ENCODE assay signal across 23 cellular contexts in genomic region chr11:123253223-123253622, GRCh38. TPM values are rescaled to one million over a fixed set of nuclear protein-coding genes. Genes with fewer than 3 reads are reported as not detected.
"Had no signal": no experiment of that assay in that cellular context is flagged by ENCODE, and none has a peak within 500 bp of the region (broad histone marks: within the 10 kb centered on the region; RNA-seq: fewer than 3 reads in every experiment).

No MANE protein-coding gene starts in this region.

- H3K4me1 ChIP-seq: adrenal gland had no signal

- H3K4me3 ChIP-seq: adrenal gland, MG63, SK-N-MC had no signal

- H3K9me3 ChIP-seq: adrenal gland, MG63 had no signal

- H3K4me3 Mint-ChIP-seq: activated CD4-positive, alpha-beta T cell treated with anti-CD3 and anti-CD28 coated beads for 36 hours; activated CD8-positive, alpha-beta T cell treated with anti-CD3 and anti-CD28 coated beads for 36 hours; activated naive CD8-positive, alpha-beta T cell treated with anti-CD3 and anti-CD28 coated beads, Interleukin-2, amount 10 ng/mL, durations not matched to agents 7 days and 5 days; activated T-cell treated with anti-CD3 and anti-CD28 coated beads, Interleukin-2, amount 50 U/mL, for 72 hours; T-cell had no signal

- DNase-seq: activated CD4-positive, alpha-beta T cell treated with anti-CD3 and anti-CD28 coated beads for 36 hours; activated CD4-positive, alpha-beta T cell treated with anti-CD3 and anti-CD28 coated beads, Interleukin-2, amount 50 U/mL, for 1 hour; activated CD8-positive, alpha-beta memory T cell treated with anti-CD3 and anti-CD28 coated beads, Interleukin-2, amount 50 U/mL, for 4 hours; activated CD8-positive, alpha-beta T cell treated with anti-CD3 and anti-CD28 coated beads for 36 hours; activated naive CD4-positive, alpha-beta T cell treated with anti-CD3 and anti-CD28 coated beads, Interleukin-2, amount 50 U/mL, for 16 hours; activated naive CD8-positive, alpha-beta T cell treated with anti-CD3 and anti-CD28 coated beads, Interleukin-2, amount 10 ng/mL, durations not matched to agents 7 days and 5 days; activated T-cell treated with anti-CD3 and anti-CD28 coated beads, Interleukin-2, amount 50 U/mL, for 72 hours; adrenal gland; anterior cingulate cortex; MG63; MV-4-11; NCI-H1092 treated with DMSO at 0.1 percent for 48 hours; NCI-H1417 treated with DMSO at 0.1 percent for 48 hours; NCI-H1694; NCI-H2029; NCI-H2107; NCI-H226; NCI-H774; SIG-M5; T-cell had no signal

- ATAC-seq: activated CD4-positive, alpha-beta T cell treated with anti-CD3 and anti-CD28 coated beads for 36 hours; activated CD8-positive, alpha-beta T cell treated with anti-CD3 and anti-CD28 coated beads for 36 hours; activated T-cell treated with anti-CD3 and anti-CD28 coated beads, Interleukin-2, amount 50 U/mL, for 72 hours; T-cell had no signal

- H3K9me3 Mint-ChIP-seq: activated CD8-positive, alpha-beta T cell treated with anti-CD3 and anti-CD28 coated beads for 36 hours; activated naive CD8-positive, alpha-beta T cell treated with anti-CD3 and anti-CD28 coated beads, Interleukin-2, amount 10 ng/mL, durations not matched to agents 7 days and 5 days had no signal

- H3K27ac ChIP-seq: adrenal gland, SK-N-MC, VCaP had no signal

- H3K36me3 Mint-ChIP-seq: activated naive CD8-positive, alpha-beta T cell treated with anti-CD3 and anti-CD28 coated beads, Interleukin-2, amount 10 ng/mL, durations not matched to agents 7 days and 5 days; T-cell had no signal

- H3K4me1 Mint-ChIP-seq: activated CD4-positive, alpha-beta T cell treated with anti-CD3 and anti-CD28 coated beads for 36 hours; activated naive CD8-positive, alpha-beta T cell treated with anti-CD3 and anti-CD28 coated beads, Interleukin-2, amount 10 ng/mL, durations not matched to agents 7 days and 5 days; T-cell had no signal

- H3K36me3 ChIP-seq: adrenal gland, MG63 had no signal

- H3K27ac Mint-ChIP-seq: activated CD4-positive, alpha-beta T cell treated with anti-CD3 and anti-CD28 coated beads for 36 hours; activated CD8-positive, alpha-beta T cell treated with anti-CD3 and anti-CD28 coated beads for 36 hours; activated naive CD8-positive, alpha-beta T cell treated with anti-CD3 and anti-CD28 coated beads, Interleukin-2, amount 10 ng/mL, durations not matched to agents 7 days and 5 days; activated T-cell treated with anti-CD3 and anti-CD28 coated beads, Interleukin-2, amount 50 U/mL, for 72 hours; T-cell had no signal

RNA-seq across cellular contexts. Expression of gene CLMP, which starts 58.2 kb away (rescaled TPM):
- total RNA-seq: OCI-LY7 had no signal
